Comparison of ENCODE assay signal across 1 cellular context in the genomic region with DNA sequence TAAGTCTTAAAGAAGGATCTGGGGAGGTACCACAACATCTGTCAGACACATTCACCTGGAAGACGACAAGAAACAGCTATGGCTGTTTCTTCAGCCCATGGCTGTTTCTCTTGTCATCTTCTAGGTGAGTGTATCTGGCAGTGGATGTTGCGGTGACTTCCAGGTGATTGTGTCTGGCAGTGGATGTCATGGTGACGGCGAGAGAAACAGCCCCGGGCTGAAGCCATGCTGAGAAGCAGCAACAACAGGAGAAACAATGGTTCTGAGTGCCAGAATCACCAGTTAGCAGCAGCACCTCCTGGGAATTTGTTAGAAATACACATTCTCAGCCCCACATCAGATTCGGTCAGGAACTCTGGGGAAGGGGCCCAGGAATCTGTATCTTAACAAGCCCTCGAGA.
TF ChIP-seq lines count a peak whose summit lies in the region.

No MANE protein-coding gene starts in this region.

TF ChIP-seq in A549, 52 proteins besides CTCF, POLR2A, EP300 and RAD21:
- TF ChIP-seq ZNF302 (CRISPR knock-in tag; IDR thresholded peaks at IDR 0.05) (no peak), RARB (CRISPR knock-in tag; IDR thresholded peaks at IDR 0.05) (no peak), NR3C1 (IDR thresholded peaks at IDR 0.05) (no peak), CEBPB (IDR thresholded peaks at IDR 0.05) (no peak), BHLHE40 (IDR thresholded peaks at IDR 0.05; ENCODE audit: low read depth, low read length) (no peak), JUNB (IDR thresholded peaks at IDR 0.05) (no peak), JUN (IDR thresholded peaks at IDR 0.05) (no peak), HOXB5 (CRISPR knock-in tag; IDR thresholded peaks at IDR 0.05) (no peak), ESRRA (IDR thresholded peaks at IDR 0.05; ENCODE audit: borderline replicate concordance, low read length) (no peak), CBX8 (IDR thresholded peaks at IDR 0.05) (no peak), TFCP2L1 (CRISPR knock-in tag; IDR thresholded peaks at IDR 0.05) (no peak), MAZ (IDR thresholded peaks at IDR 0.05; ENCODE audit: borderline replicate concordance, low read depth, low read length) (no peak), SREBF2 (IDR thresholded peaks at IDR 0.05) (no peak), MYC (IDR thresholded peaks at IDR 0.05; ENCODE audit: borderline replicate concordance, low read length) (no peak)
- TF ChIP-seq, protein P1, sequence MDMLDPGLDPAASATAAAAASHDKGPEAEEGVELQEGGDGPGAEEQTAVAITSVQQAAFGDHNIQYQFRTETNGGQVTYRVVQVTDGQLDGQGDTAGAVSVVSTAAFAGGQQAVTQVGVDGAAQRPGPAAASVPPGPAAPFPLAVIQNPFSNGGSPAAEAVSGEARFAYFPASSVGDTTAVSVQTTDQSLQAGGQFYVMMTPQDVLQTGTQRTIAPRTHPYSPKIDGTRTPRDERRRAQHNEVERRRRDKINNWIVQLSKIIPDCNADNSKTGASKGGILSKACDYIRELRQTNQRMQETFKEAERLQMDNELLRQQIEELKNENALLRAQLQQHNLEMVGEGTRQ (IDR thresholded peaks at IDR 0.05) = no peak
- TF ChIP-seq, protein P2, sequence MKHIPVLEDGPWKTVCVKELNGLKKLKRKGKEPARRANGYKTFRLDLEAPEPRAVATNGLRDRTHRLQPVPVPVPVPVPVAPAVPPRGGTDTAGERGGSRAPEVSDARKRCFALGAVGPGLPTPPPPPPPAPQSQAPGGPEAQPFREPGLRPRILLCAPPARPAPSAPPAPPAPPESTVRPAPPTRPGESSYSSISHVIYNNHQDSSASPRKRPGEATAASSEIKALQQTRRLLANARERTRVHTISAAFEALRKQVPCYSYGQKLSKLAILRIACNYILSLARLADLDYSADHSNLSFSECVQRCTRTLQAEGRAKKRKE (CRISPR knock-in tag; IDR thresholded peaks at IDR 0.05; ENCODE audit: low read depth) = no peak
- TF ChIP-seq, protein P3, sequence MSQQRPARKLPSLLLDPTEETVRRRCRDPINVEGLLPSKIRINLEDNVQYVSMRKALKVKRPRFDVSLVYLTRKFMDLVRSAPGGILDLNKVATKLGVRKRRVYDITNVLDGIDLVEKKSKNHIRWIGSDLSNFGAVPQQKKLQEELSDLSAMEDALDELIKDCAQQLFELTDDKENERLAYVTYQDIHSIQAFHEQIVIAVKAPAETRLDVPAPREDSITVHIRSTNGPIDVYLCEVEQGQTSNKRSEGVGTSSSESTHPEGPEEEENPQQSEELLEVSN (IDR thresholded peaks at IDR 0.05; ENCODE audit: borderline replicate concordance, low read depth) = no peak
- TF ChIP-seq, protein P4, sequence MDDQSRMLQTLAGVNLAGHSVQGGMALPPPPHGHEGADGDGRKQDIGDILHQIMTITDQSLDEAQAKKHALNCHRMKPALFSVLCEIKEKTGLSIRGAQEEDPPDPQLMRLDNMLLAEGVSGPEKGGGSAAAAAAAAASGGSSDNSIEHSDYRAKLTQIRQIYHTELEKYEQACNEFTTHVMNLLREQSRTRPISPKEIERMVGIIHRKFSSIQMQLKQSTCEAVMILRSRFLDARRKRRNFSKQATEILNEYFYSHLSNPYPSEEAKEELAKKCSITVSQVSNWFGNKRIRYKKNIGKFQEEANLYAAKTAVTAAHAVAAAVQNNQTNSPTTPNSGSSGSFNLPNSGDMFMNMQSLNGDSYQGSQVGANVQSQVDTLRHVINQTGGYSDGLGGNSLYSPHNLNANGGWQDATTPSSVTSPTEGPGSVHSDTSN (IDR thresholded peaks at IDR 0.05) = no peak
- TF ChIP-seq, protein P5, sequence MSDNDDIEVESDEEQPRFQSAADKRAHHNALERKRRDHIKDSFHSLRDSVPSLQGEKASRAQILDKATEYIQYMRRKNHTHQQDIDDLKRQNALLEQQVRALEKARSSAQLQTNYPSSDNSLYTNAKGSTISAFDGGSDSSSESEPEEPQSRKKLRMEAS (IDR thresholded peaks at IDR 0.05) = no peak
